ENCODE assay signal across 9 cellular contexts in the genomic region with DNA sequence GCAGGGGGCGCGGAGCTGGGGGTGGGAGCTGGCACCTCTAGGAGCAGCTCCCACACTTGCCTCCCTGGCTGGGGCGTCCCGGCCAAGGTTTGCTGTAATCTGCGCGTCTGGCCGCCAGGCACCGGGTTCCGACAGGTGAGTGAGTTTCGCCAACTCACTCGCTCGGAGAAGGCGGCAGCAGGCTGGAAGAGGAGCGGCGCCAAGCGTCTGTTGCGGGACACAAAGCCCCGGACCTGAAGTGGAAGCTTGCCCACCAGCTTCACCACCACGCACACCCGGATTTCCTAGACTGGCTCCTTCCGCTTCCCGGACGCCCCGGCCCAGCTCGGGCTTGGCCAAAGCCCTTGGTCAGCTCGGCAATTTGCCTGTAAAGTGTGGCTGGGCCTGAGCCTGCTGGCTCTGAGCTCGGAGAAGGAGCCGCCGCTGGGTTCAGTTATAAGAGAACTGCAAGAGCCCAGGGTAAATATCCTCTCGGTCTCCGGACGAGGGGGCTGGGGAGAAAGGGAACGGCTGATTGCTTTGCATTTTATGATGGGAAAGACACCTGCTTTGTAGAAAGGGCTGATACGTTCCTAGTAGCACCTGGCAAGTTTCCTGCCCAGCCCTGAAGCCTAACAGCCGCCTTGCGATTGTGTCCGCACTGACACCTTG. TPM values are rescaled to one million over a fixed set of nuclear protein-coding genes. Genes with fewer than 3 reads are reported as not detected.
DNase-seq lines count a peak whose midpoint lies in the region; FAIRE-seq and TF ChIP-seq lines count a peak whose summit lies in the region.
"Had no signal": no experiment of that assay in that cellular context is flagged by ENCODE, and none has a peak within 500 bp of the region (broad histone marks: within the 10 kb centered on the region; RNA-seq: fewer than 3 reads in every experiment).

No MANE protein-coding gene starts in this region.

- CTCF ChIA-PET in endothelial cell of umbilical vein (lab: Charles Lee) = interaction anchor here (0.9 to 6.9 kb wide), 17 partner anchors 10 to 329 kb away, joined by 3 to 97 read pairs (median 7); no protein-coding TSS in a partner anchor

- POLR2A ChIA-PET in endothelial cell of umbilical vein (lab: Charles Lee) = no interaction called here

- H3K79me2 ChIP-seq in endothelial cell of umbilical vein (ENCODE audit: control insufficient read depth, insufficient read depth, low read length) = no peaks in the 10 kb centered on the region

- peak overlapping the region; percentile 70 for H2AFZ ChIP-seq in endothelial cell of umbilical vein (ENCODE audit: low read depth, low read length)

- H3K4me2 ChIP-seq in endothelial cell of umbilical vein (ENCODE audit: insufficient read depth, low read length) = peak overlapping the region; percentile 93

- dilution Hi-C loops in endothelial cell of umbilical vein (cut with MboI; ENCODE audit: extremely low pct_ligation_motif_present, low sequenced_read_pairs) = no loop called here

- peaks cover 1 to 6% of the 10 kb centered on the region in 2 experiments for H3K27me3 ChIP-seq in endothelial cell of umbilical vein (ENCODE audit: control insufficient read depth in 2 of 2, insufficient read depth in 2 of 2, low read length in 2 of 2)

- no peak for TF ChIP-seq POLR2A in endothelial cell of umbilical vein (IDR thresholded peaks at IDR 0.05; ENCODE audit: low read depth, low read length)

- no peak for FAIRE-seq in endothelial cell of umbilical vein (lab: Jason Lieb, UNC)

- DNase-seq in GM03348 (ENCODE audit: low spot score) (peak; percentile 36), NCI-H69 (lab: John Stamatoyannopoulos, UW) (peak; percentile 70), endothelial cell of umbilical vein (ENCODE audit: low read depth, low spot score) (peak; percentile 51), midbrain (lab: John Stamatoyannopoulos, UW) (peak; percentile 17), ureter (ENCODE audit: low spot score) (peak; percentile 64), LoVo (ENCODE audit: low spot score) (no peak), GOT3 (lab: John Stamatoyannopoulos, UW) (no peak), inferior parietal cortex (ENCODE audit: extremely low spot score) (no peak)

- no peak for TF ChIP-seq CTCF in endothelial cell of umbilical vein (IDR thresholded peaks at IDR 0.05; ENCODE audit: extremely low read depth in 1 of 2, insufficient read depth in 1 of 2, low read depth in 1 of 2, low read length in 2 of 2)

- no TSS peak for BruUV-seq in endothelial cell of umbilical vein (replicated peaks; lab: Mats Ljungman, UMichigan)

- H3K9me3 ChIP-seq in endothelial cell of umbilical vein (replicated peaks; ENCODE audit: control insufficient read depth, insufficient read depth, low read length) = no peaks in the 10 kb centered on the region

- no peaks in the 10 kb centered on the region for H4K20me1 ChIP-seq in endothelial cell of umbilical vein (replicated peaks; ENCODE audit: control insufficient read depth, extremely low read depth, insufficient read depth, low read length)

- intact Hi-C loops in endothelial cell of umbilical vein (cut with micrococcal nuclease) = loop anchor here (1.0 to 10.0 kb wide), 7 partner anchors 60 to 476 kb away; no protein-coding TSS in a partner anchor

- H3K9ac ChIP-seq in endothelial cell of umbilical vein (replicated peaks; ENCODE audit: extremely low read depth, insufficient read depth, low read length) = peak overlapping the region; percentile 26

- peaks cover 18% of the 10 kb centered on the region for H3K4me1 ChIP-seq in endothelial cell of umbilical vein (ENCODE audit: control insufficient read depth, extremely low read depth, insufficient read depth, low read length)

- peak overlapping the region; percentile 35 to 69 (median 54) for H3K4me3 ChIP-seq in endothelial cell of umbilical vein (replicated peaks in 1 of 3; ENCODE audit: insufficient read depth in 1 of 3, low read depth in 1 of 3, low read length in 3 of 3)

- H3K9me1 ChIP-seq in endothelial cell of umbilical vein (replicated peaks; ENCODE audit: control insufficient read depth, extremely low read depth, insufficient read depth, low read length) = no peaks in the 10 kb centered on the region

- H3K36me3 ChIP-seq in endothelial cell of umbilical vein (ENCODE audit: control insufficient read depth in 2 of 2, extremely low read depth in 1 of 2, insufficient read depth in 2 of 2, low read length in 2 of 2) = no peaks in the 10 kb centered on the region

- no peak overlapping the region for H3K27ac ChIP-seq in endothelial cell of umbilical vein (ENCODE audit: insufficient read depth, low read depth, low read length)

TF ChIP-seq in endothelial cell of umbilical vein, 7 proteins besides CTCF, POLR2A, EP300 and RAD21:
- TF ChIP-seq POLR2AphosphoS5 (IDR thresholded peaks at IDR 0.05; ENCODE audit: insufficient read depth, low read depth, low read length) (no peak), EZH2 (IDR thresholded peaks at IDR 0.05; ENCODE audit: borderline replicate concordance, low read depth, low read length, severe bottlenecking) (no peak), GATA2 (IDR thresholded peaks at IDR 0.05; ENCODE audit: insufficient read depth, insufficient read length, low read depth, low read length) (no peak), FOS (IDR thresholded peaks at IDR 0.05; ENCODE audit: borderline replicate concordance, insufficient read depth, low read length) (no peak), JUN (IDR thresholded peaks at IDR 0.05; ENCODE audit: borderline replicate concordance, insufficient read depth, insufficient read length, low read depth) (no peak), MYC (IDR thresholded peaks at IDR 0.05; ENCODE audit: low read depth, low read length) (no peak)
- TF ChIP-seq, protein P1, sequence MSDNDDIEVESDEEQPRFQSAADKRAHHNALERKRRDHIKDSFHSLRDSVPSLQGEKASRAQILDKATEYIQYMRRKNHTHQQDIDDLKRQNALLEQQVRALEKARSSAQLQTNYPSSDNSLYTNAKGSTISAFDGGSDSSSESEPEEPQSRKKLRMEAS (IDR thresholded peaks at IDR 0.05; ENCODE audit: insufficient read depth, insufficient read length) = no peak

RNA-seq across cellular contexts. Expression of a gene that starts 0.5 kb away (rescaled TPM):
- 3.0 and 3.3 TPM in 2 replicates for total RNA-seq in endothelial cell of umbilical vein
- 2.1 TPM in 2 replicates for polyA plus RNA-seq in endothelial cell of umbilical vein
- 1.5 and 2.0 TPM in 2 replicates for polyA plus RNA-seq in endothelial cell of umbilical vein (2011; cell fraction: cytosol; rRNA removed)
- polyA plus RNA-seq in endothelial cell of umbilical vein (2011; cell fraction: nucleus; rRNA removed) = 2.7 and 3.1 TPM in 2 replicates
- polyA plus RNA-seq in endothelial cell of umbilical vein (2012) = 2.3 and 2.7 TPM in 2 replicates
- polyA minus RNA-seq in endothelial cell of umbilical vein = 2.6 and 7.0 TPM in 2 replicates
- not detected for polyA minus RNA-seq in endothelial cell of umbilical vein (2011; cell fraction: cytosol; rRNA and poly(A)+ RNA removed)
- polyA minus RNA-seq in endothelial cell of umbilical vein (2011; cell fraction: nucleus; rRNA and poly(A)+ RNA removed) = 4.0 and 4.6 TPM in 2 replicates
- total RNA-seq in ureter = 12.4 TPM
- total RNA-seq: HT1080 had no signal

Comparison
In these comparisons a context has a peak if more than half of its experiments do, and no peak if none do; other contexts are left out.
1. DNase-seq: peak in GM03348 (single experiment), NCI-H69 (single experiment), endothelial cell of umbilical vein (single experiment), midbrain (single experiment) and ureter (single experiment); none in LoVo (single experiment), GOT3 (single experiment) and inferior parietal cortex (single experiment).